9 cellular contexts compared by ENCODE assay signal in the genomic region with DNA sequence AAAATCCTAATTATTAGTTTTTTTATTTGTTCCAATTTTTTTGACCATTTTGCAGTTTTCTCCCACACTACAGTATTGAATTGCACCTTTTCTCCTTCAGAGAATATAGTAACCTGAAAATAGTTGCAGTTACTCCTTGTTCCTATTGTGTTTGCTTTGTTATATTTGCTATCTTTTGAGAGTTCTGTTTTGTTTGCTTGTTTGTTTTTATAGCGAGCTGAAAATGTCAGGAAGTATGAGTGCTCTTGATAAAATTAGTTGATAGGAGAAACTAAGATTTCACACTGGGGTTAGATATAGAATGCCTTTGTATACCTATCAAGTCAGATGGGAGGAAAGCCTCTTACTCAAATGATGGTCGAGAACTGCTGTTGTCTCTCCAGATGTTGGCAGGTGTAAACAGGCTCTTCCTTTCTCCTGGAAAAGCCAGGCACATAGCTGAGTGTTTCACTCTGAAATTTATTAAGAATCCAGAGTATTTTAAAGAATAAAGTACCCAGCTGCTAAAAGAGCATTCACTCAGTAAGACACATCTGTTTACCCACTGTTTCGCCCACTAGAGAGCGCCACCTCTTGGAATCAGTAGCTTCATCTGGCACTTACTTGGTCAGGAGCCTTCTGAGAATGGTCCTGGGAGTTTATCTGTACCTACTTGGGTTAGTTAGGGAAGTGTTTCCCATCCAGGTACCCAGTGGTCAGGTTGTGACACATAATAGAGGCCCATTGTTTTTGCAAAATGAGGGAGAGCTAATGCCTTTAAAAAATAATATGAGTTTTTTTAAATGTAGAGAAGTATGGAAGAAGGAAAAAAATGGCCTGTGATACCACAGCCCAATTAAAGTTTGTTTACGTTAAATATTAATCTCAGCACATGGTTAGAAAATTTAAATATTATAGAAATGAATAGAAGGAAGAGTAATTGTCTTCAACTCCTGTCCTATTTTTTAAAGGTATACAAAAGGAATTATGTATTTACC. TPM values are rescaled to one million over a fixed set of nuclear protein-coding genes. Genes with fewer than 3 reads are reported as not detected.
DNase-seq lines count a peak whose midpoint lies in the region; ATAC-seq, FAIRE-seq and TF ChIP-seq lines count a peak whose summit lies in the region.
"Had no signal": no experiment of that assay in that cellular context is flagged by ENCODE, and none has a peak within 500 bp of the region (broad histone marks: within the 10 kb centered on the region; RNA-seq: fewer than 3 reads in every experiment).

No MANE protein-coding gene starts in this region.

- WGBS in suprapubic skin = 77% methylated on average over 5 of the region's 5 CpGs

- TF ChIP-seq CTCF in RWPE2 (IDR thresholded peaks at IDR 0.05; ENCODE audit: poor library complexity, severe bottlenecking) = peak; percentile 70
- TF ChIP-seq CTCF in foreskin keratinocyte (conservative IDR thresholded peaks at IDR 0.05) = peak; percentile 72
- peak; percentile 2 to 43 for TF ChIP-seq CTCF in suprapubic skin (IDR thresholded peaks at IDR 0.05)

- H3K36me3 ChIP-seq in RWPE2 (ENCODE audit: low read depth) (peaks cover 82% of the 10 kb centered on the region), suprapubic skin (peaks cover 45% of the 10 kb centered on the region)

- DNase-seq in NCI-H2107 treated with DMSO at 0.1 percent for 48 hours (lab: John Stamatoyannopoulos, UW; ENCODE audit: unreplicated experiment) (peak; percentile 11), NCI-H2107 (lab: John Stamatoyannopoulos, UW) (no peak), GM19239 (ENCODE audit: insufficient read length, low spot score) (no peak), RWPE2 (ENCODE audit: low spot score) (no peak), foreskin keratinocyte (peak in 1 of 2 donors; percentile 39), suprapubic skin (ENCODE audit: low spot score in 2 of 2) (no peak), GOT3 (lab: John Stamatoyannopoulos, UW) (no peak)

- FAIRE-seq in GM19239 (lab: Jason Lieb, UNC) = peak; percentile 59

- H3K4me3 ChIP-seq in RWPE2 (ENCODE audit: severe bottlenecking) (no peak overlapping the region), suprapubic skin (no peak overlapping the region)

- H3K27ac ChIP-seq in RWPE2 (ENCODE audit: poor library complexity, severe bottlenecking) (no peak overlapping the region), foreskin keratinocyte (no peak overlapping the region), suprapubic skin (no peak overlapping the region)

- H3K27me3 ChIP-seq in RWPE2 (ENCODE audit: insufficient read depth, poor library complexity, severe bottlenecking) = no peaks in the 10 kb centered on the region
- no peaks in the 10 kb centered on the region for H3K27me3 ChIP-seq in foreskin keratinocyte
- no peaks in the 10 kb centered on the region for H3K27me3 ChIP-seq in suprapubic skin

- TF ChIP-seq POLR2A in suprapubic skin (IDR thresholded peaks at IDR 0.05) = no peak

- no peaks in the 10 kb centered on the region for H3K9me3 ChIP-seq in RWPE2 (ENCODE audit: severe bottlenecking)
- no peaks in the 10 kb centered on the region for H3K9me3 ChIP-seq in suprapubic skin

- ATAC-seq in HG03354 (IDR thresholded peaks at IDR 0.05; ENCODE audit: poor library complexity, severe bottlenecking, unreplicated experiment) (peak; percentile 78), RWPE2 (ENCODE audit: low read depth) (peak; percentile 64), foreskin keratinocyte (peak; percentile 92)

- TF ChIP-seq EP300 in suprapubic skin (IDR thresholded peaks at IDR 0.05) = no peak

- no peaks in the 10 kb centered on the region for H3K4me1 ChIP-seq in RWPE2 (ENCODE audit: insufficient read depth, poor library complexity, severe bottlenecking)
- no peaks in the 10 kb centered on the region for H3K4me1 ChIP-seq in foreskin keratinocyte
- peaks cover 2% of the 10 kb centered on the region for H3K4me1 ChIP-seq in suprapubic skin

RNA-seq across cellular contexts. Expression of a gene that starts 11.2 kb away (rescaled TPM):
- total RNA-seq in foreskin keratinocyte = 21.0 and 26.4 TPM in 2 replicates
- 16.4 and 19.2 TPM in 2 replicates for polyA plus RNA-seq in foreskin keratinocyte
- total RNA-seq in suprapubic skin = 10 to 100 TPM in 3 of 4 donors, 1 to 10 TPM in 1; 7.4 to 12.9 (median 11.4) TPM

RNA-seq across cellular contexts. Expression of a gene that starts 14.1 kb away (rescaled TPM):
- total RNA-seq in foreskin keratinocyte = not detected in 2 replicates
- polyA plus RNA-seq in foreskin keratinocyte = not detected in 2 replicates
- not detected for total RNA-seq in suprapubic skin
- total RNA-seq: CD4-positive, CD25-positive, alpha-beta regulatory T cell had no signal
- polyA plus RNA-seq: CD4-positive, CD25-positive, alpha-beta regulatory T cell had no signal

RNA-seq across cellular contexts. Expression of a gene that starts 51.1 kb away (rescaled TPM):
- total RNA-seq in foreskin keratinocyte (2.5 and 3.4 TPM in 2 replicates), suprapubic skin (1 to 10 TPM; 1.6 to 3.6 (median 3.0) TPM)
- 0.41 and 0.45 TPM in 2 replicates for polyA plus RNA-seq in foreskin keratinocyte
- total RNA-seq: CD4-positive, CD25-positive, alpha-beta regulatory T cell had no signal
- polyA plus RNA-seq: CD4-positive, CD25-positive, alpha-beta regulatory T cell had no signal
